Comparison of ENCODE assay signal across 8 cellular contexts in genomic region chr17:59842901-59843652, GRCh38. TPM values are rescaled to one million over a fixed set of nuclear protein-coding genes. Genes with fewer than 3 reads are reported as not detected.
DNase-seq lines count a peak whose midpoint lies in the region; ATAC-seq, FAIRE-seq and TF ChIP-seq lines count a peak whose summit lies in the region.

No MANE protein-coding gene starts in this region.

- intact Hi-C loops in dorsolateral prefrontal cortex (cut with DNase I), result no loop called here

- WGBS in lung, 2 donors, result 78 to 90% methylated on average over 13 of the region's 13 CpGs

- peak overlapping the region; percentile 98 for H3K4me3 Mint-ChIP-seq in astrocyte (ENCODE audit: unreplicated experiment)
- H3K4me3 Mint-ChIP-seq in stimulated activated naive B cell treated with anti-CD40 and anti-IgM and Interleukin-4, amounts not matched to agents 10 μg/mL and 1 μg/mL and 100 μg/mL, for 72 hours, result peak overlapping the region; percentile 78

- H3K4me3 ChIP-seq in astrocyte (ENCODE audit: insufficient read depth, low read depth, low read length) (peak overlapping the region; percentile 95), lung (no peak overlapping the region), dorsolateral prefrontal cortex (no peak overlapping the region)

- H3K4me1 ChIP-seq in astrocyte (ENCODE audit: insufficient read depth, low read length), result peaks cover 20% of the 10 kb centered on the region
- peaks cover 6 to 8% of the 10 kb centered on the region in 2 donors for H3K4me1 ChIP-seq in lung (ENCODE audit: control insufficient read depth in 2 of 2, insufficient read depth in 2 of 2, low read length in 2 of 2)

- H3K36me3 Mint-ChIP-seq in astrocyte (ENCODE audit: low read depth, unreplicated experiment), result peaks cover 40% of the 10 kb centered on the region
- H3K36me3 Mint-ChIP-seq in stimulated activated naive B cell treated with anti-CD40 and anti-IgM and Interleukin-4, amounts not matched to agents 10 μg/mL and 1 μg/mL and 100 μg/mL, for 72 hours, result peaks cover 46 to 52% of the 10 kb centered on the region in 2 donors

- peak overlapping the region; percentile 100 for H3K27ac ChIP-seq in astrocyte (ENCODE audit: low read depth, low read length)
- peak overlapping the region in 1 of 2 donors; percentile 56 for H3K27ac ChIP-seq in lung (ENCODE audit: low read depth in 1 of 2, low read length in 1 of 2)
- peak overlapping the region in 5 of 59 donors; percentile 31 to 86 (median 68) for H3K27ac ChIP-seq in dorsolateral prefrontal cortex

- H3K27ac Mint-ChIP-seq in astrocyte (ENCODE audit: unreplicated experiment), result peak overlapping the region; percentile 100
- H3K27ac Mint-ChIP-seq in stimulated activated naive B cell treated with anti-CD40 and anti-IgM and Interleukin-4, amounts not matched to agents 10 μg/mL and 1 μg/mL and 100 μg/mL, for 72 hours, result peak overlapping the region; percentile 100

- no peaks in the 10 kb centered on the region for H3K27me3 Mint-ChIP-seq in astrocyte (ENCODE audit: low read depth, unreplicated experiment)
- H3K27me3 Mint-ChIP-seq in stimulated activated naive B cell treated with anti-CD40 and anti-IgM and Interleukin-4, amounts not matched to agents 10 μg/mL and 1 μg/mL and 100 μg/mL, for 72 hours, result no peaks in the 10 kb centered on the region

- no peaks in the 10 kb centered on the region for H3K9me3 Mint-ChIP-seq in astrocyte (ENCODE audit: unreplicated experiment)
- H3K9me3 Mint-ChIP-seq in stimulated activated naive B cell treated with anti-CD40 and anti-IgM and Interleukin-4, amounts not matched to agents 10 μg/mL and 1 μg/mL and 100 μg/mL, for 72 hours, result peaks cover 0 to 4% of the 10 kb centered on the region in 2 donors

- no peak for FAIRE-seq in astrocyte (lab: Jason Lieb, UNC)

- peak; percentile 87 for DNase-seq in CD1c-positive myeloid dendritic cell (ENCODE audit: extremely low spot score)
- peak; percentile 95 for DNase-seq in RKO (ENCODE audit: low spot score)
- peak; percentile 97 for DNase-seq in astrocyte (ENCODE audit: low read depth)
- DNase-seq in lung (ENCODE audit: low spot score), result peak; percentile 29
- DNase-seq in stimulated activated naive B cell treated with anti-CD40 and anti-IgM and Interleukin-4, amounts not matched to agents 10 μg/mL and 1 μg/mL and 100 μg/mL, for 72 hours, result peak; percentile 70
- DNase-seq in dorsolateral prefrontal cortex, result no peak

- H3K9me3 ChIP-seq in astrocyte (ENCODE audit: insufficient read depth, low read depth, low read length) (no peaks in the 10 kb centered on the region), lung (ENCODE audit: control insufficient read depth in 2 of 2, insufficient read depth in 1 of 2, low read length in 1 of 2) (no peaks in the 10 kb centered on the region)

- H3K4me2 ChIP-seq in astrocyte (ENCODE audit: low read length), result peak overlapping the region; percentile 85

- ATAC-seq in GM21737 (IDR thresholded peaks at IDR 0.05; ENCODE audit: unreplicated experiment), result peak; percentile 33
- no peak for ATAC-seq in lung (ENCODE audit: insufficient read depth, low FRiP score)
- peak; percentile 64 to 65 for ATAC-seq in stimulated activated naive B cell treated with anti-CD40 and anti-IgM and Interleukin-4, amounts not matched to agents 10 μg/mL and 1 μg/mL and 100 μg/mL, for 72 hours (replicated peaks)
- no peak for ATAC-seq in GM18873 (IDR thresholded peaks at IDR 0.05; ENCODE audit: low FRiP score, unreplicated experiment)

- H3K4me1 Mint-ChIP-seq in astrocyte (ENCODE audit: low read depth, unreplicated experiment), result peaks cover 20% of the 10 kb centered on the region
- H3K4me1 Mint-ChIP-seq in stimulated activated naive B cell treated with anti-CD40 and anti-IgM and Interleukin-4, amounts not matched to agents 10 μg/mL and 1 μg/mL and 100 μg/mL, for 72 hours, result peaks cover 41 to 69% of the 10 kb centered on the region in 2 donors

- H3K36me3 ChIP-seq in astrocyte (ENCODE audit: insufficient read depth, low read length) (peaks cover 35% of the 10 kb centered on the region), lung (ENCODE audit: control insufficient read depth in 2 of 2, insufficient read depth in 2 of 2, low read length in 2 of 2) (peaks cover 2 to 3% of the 10 kb centered on the region in 2 donors)

- peaks cover 42% of the 10 kb centered on the region for H3K79me2 ChIP-seq in astrocyte (ENCODE audit: insufficient read depth, low read length)

- peaks cover 18% of the 10 kb centered on the region for H4K20me1 ChIP-seq in astrocyte (ENCODE audit: insufficient read depth, low read length)

- no peak overlapping the region for H2AFZ ChIP-seq in astrocyte (ENCODE audit: low read depth, low read length)

- H3K9ac ChIP-seq in astrocyte (ENCODE audit: low read length), result peak overlapping the region; percentile 100

- no peaks in the 10 kb centered on the region for H3K27me3 ChIP-seq in astrocyte (ENCODE audit: insufficient read depth, low read length)
- no peaks in the 10 kb centered on the region for H3K27me3 ChIP-seq in lung (ENCODE audit: control insufficient read depth, insufficient read depth)
- no peaks in the 10 kb centered on the region for H3K27me3 ChIP-seq in dorsolateral prefrontal cortex

- TF ChIP-seq CTCF in astrocyte (IDR thresholded peaks at IDR 0.05; ENCODE audit: insufficient read depth, low read depth, low read length) (no peak), lung (IDR thresholded peaks at IDR 0.05; ENCODE audit: control extremely low read depth, extremely low read depth) (no peak), dorsolateral prefrontal cortex (IDR thresholded peaks at IDR 0.05 in 54 of 56, conservative IDR thresholded peaks at IDR 0.05 in 2 of 56; ENCODE audit: low read depth in 1 of 56, partially characterized antibody in 56 of 56) (no peak)

RNA-seq across cellular contexts. Expression of gene TUBD1, which starts 49.7 kb away (rescaled TPM):
- total RNA-seq in astrocyte, result 9.0 and 9.2 TPM in 2 replicates
- total RNA-seq in lung, result 10 to 100 TPM in 1 of 2 donors, 1 to 10 TPM in 1; 5.7 to 15.3 TPM
- polyA plus RNA-seq in lung, result 1 to 10 TPM; 4.8 to 5.1 TPM
- 10 to 100 TPM in 100 of 120 experiments, 1 to 10 TPM in 20; 7.0 to 22.2 (median 12.5) TPM for total RNA-seq in dorsolateral prefrontal cortex

RNA-seq across cellular contexts. Expression of gene RPS6KB1, which starts 49.8 kb away (rescaled TPM):
- total RNA-seq in astrocyte (33.4 and 41.7 TPM in 2 replicates), lung (10 to 100 TPM; 25.1 to 59.2 TPM), dorsolateral prefrontal cortex (10 to 100 TPM; 37.9 to 72.2 (median 53.0) TPM)
- polyA plus RNA-seq in lung, result 10 to 100 TPM in 1 of 2 donors, 1 to 10 TPM in 1; 8.7 to 10.0 TPM

Comparison
In these comparisons a context has a peak if more than half of its experiments do, and no peak if none do; other contexts are left out.
1. DNase-seq: peak in CD1c-positive myeloid dendritic cell (single experiment), RKO (single experiment), astrocyte (single experiment), lung (single experiment) and stimulated activated naive B cell treated with anti-CD40 and anti-IgM and Interleukin-4, amounts not matched to agents 10 μg/mL and 1 μg/mL and 100 μg/mL, for 72 hours (single experiment); none in dorsolateral prefrontal cortex (0 of 10).
2. ATAC-seq: peak in GM21737 (single experiment) and stimulated activated naive B cell treated with anti-CD40 and anti-IgM and Interleukin-4, amounts not matched to agents 10 μg/mL and 1 μg/mL and 100 μg/mL, for 72 hours (2 of 2); none in lung (single experiment) and GM18873 (single experiment).